ENCODE assay signal across 14 cellular contexts in genomic region chr15:80559320-80559693, GRCh38.
"Had no signal": no experiment of that assay in that cellular context is flagged by ENCODE, and none has a peak within 500 bp of the region (broad histone marks: within the 10 kb centered on the region; RNA-seq: fewer than 3 reads in every experiment).

No MANE protein-coding gene starts in this region.

- H3K9me3 ChIP-seq: esophagus muscularis mucosa had no signal

- DNase-seq: activated CD4-positive, alpha-beta T cell treated with anti-CD3 and anti-CD28 coated beads, Interleukin-2, amount 10 ng/mL, durations not matched to agents 7 days and 5 days; activated naive CD8-positive, alpha-beta T cell treated with anti-CD3 and anti-CD28 coated beads for 36 hours; amygdala; central memory CD4-positive, alpha-beta T cell; hippocampal formation; nephron progenitor cell; occipital lobe; right cardiac atrium; small intestine; stimulated activated CD4-positive, alpha-beta T cell treated with anti-CD3 and anti-CD28 coated beads, Interleukin-4, amount 100 ng/mL, for 4 hours; stimulated activated CD8-positive, alpha-beta memory T cell treated with anti-CD3 and anti-CD28 coated beads, Interleukin-4, amount 100 ng/mL, for 48 hours; stimulated activated naive CD4-positive, alpha-beta T cell treated with Interleukin-2 at 50 U/mL for 16 hours had no signal

- H3K27me3 ChIP-seq: esophagus muscularis mucosa had no signal

- H3K27ac ChIP-seq: coronary artery, esophagus muscularis mucosa had no signal

- ATAC-seq: right cardiac atrium had no signal

- H3K4me3 ChIP-seq: coronary artery, esophagus muscularis mucosa had no signal
